28 cellular contexts compared by ENCODE assay signal in genomic region chr4:183190900-183191527, GRCh38.
"Had no signal": no experiment of that assay in that cellular context is flagged by ENCODE, and none has a peak within 500 bp of the region (broad histone marks: within the 10 kb centered on the region; RNA-seq: fewer than 3 reads in every experiment).

No MANE protein-coding gene starts in this region.

- H3K4me1 ChIP-seq: parathyroid adenoma, uterus had no signal

- H3K27ac ChIP-seq: dorsolateral prefrontal cortex, heart right ventricle, lower lobe of right lung, neural progenitor cell, parathyroid adenoma, psoas muscle, spleen, tibial artery, upper lobe of left lung, uterus had no signal

- H3K9me3 Mint-ChIP-seq: mesothelial cell of epicardium; natural killer cell; neural progenitor cell; stimulated activated memory B cell treated with anti-CD40 and anti-IgM and Interleukin-4, amounts not matched to agents 10 μg/mL and 1 μg/mL and 100 μg/mL, for 72 hours; stimulated activated naive CD8-positive, alpha-beta T cell treated with anti-CD3 and anti-CD28 coated beads, Interleukin-15, Interleukin-2, amounts not matched to agents 100 ng/mL and 50 ng/mL, for 24 hours had no signal

- H3K36me3 ChIP-seq: lower lobe of right lung, neural progenitor cell, spleen, tibial artery, upper lobe of left lung, uterus had no signal

- H3K4me1 Mint-ChIP-seq: memory B cell; stimulated activated memory B cell treated with anti-CD40 and anti-IgM and Interleukin-4, amounts not matched to agents 10 μg/mL and 1 μg/mL and 100 μg/mL, for 72 hours had no signal

- H3K36me3 Mint-ChIP-seq: memory B cell; natural killer cell; stimulated activated memory B cell treated with anti-CD40 and anti-IgM and Interleukin-4, amounts not matched to agents 10 μg/mL and 1 μg/mL and 100 μg/mL, for 72 hours had no signal

- H3K9me3 ChIP-seq: heart right ventricle, lower lobe of right lung, psoas muscle, spleen, tibial artery, upper lobe of left lung, uterus had no signal

- H2AFZ ChIP-seq: neural progenitor cell, parathyroid adenoma had no signal

- ATAC-seq: esophagus mucosa; heart right ventricle; lower lobe of right lung; natural killer cell; psoas muscle; sciatic nerve; stimulated activated memory B cell treated with anti-CD40 and anti-IgM and Interleukin-4, amounts not matched to agents 10 μg/mL and 1 μg/mL and 100 μg/mL, for 72 hours had no signal

- H3K4me3 ChIP-seq: dorsolateral prefrontal cortex, heart right ventricle, lower lobe of right lung, neural progenitor cell, psoas muscle, spleen, tibial artery, upper lobe of left lung, uterus had no signal

- H3K4me2 ChIP-seq: neural progenitor cell had no signal

- H3K9ac ChIP-seq: neural progenitor cell, parathyroid adenoma had no signal

- DNase-seq: cortex of kidney; dorsolateral prefrontal cortex; effector CD8-positive, alpha-beta T cell; heart right ventricle; hypothalamus; kidney glomerular epithelial cell; lower lobe of right lung; natural killer cell; nucleus accumbens; psoas muscle; retina; spleen; stimulated activated CD4-positive, alpha-beta T cell treated with anti-CD3 and anti-CD28 coated beads, Interleukin-15, amount 100 ng/mL, for 24 hours; stimulated activated CD4-positive, alpha-beta T cell treated with anti-CD3 and anti-CD28 coated beads, Interleukin-1b, Interleukin-23, amount 100 ng/mL, for 48 hours; stimulated activated CD4-positive, alpha-beta T cell treated with anti-CD3 and anti-CD28 coated beads, Interleukin-4, amount 100 ng/mL, for 24 hours; tibial artery; upper lobe of left lung; uterus had no signal

- H3K4me3 Mint-ChIP-seq: memory B cell; mesothelial cell of epicardium; natural killer cell; neural progenitor cell; stimulated activated memory B cell treated with anti-CD40 and anti-IgM and Interleukin-4, amounts not matched to agents 10 μg/mL and 1 μg/mL and 100 μg/mL, for 72 hours; stimulated activated naive CD8-positive, alpha-beta T cell treated with anti-CD3 and anti-CD28 coated beads, Interleukin-15, Interleukin-2, amounts not matched to agents 100 ng/mL and 50 ng/mL, for 24 hours had no signal

- H3K27me3 ChIP-seq: dorsolateral prefrontal cortex, heart right ventricle, neural progenitor cell, spleen, tibial artery, upper lobe of left lung, uterus had no signal

- FAIRE-seq: frontal cortex, islet of Langerhans had no signal

- H3K27ac Mint-ChIP-seq: memory B cell; mesothelial cell of epicardium; natural killer cell; neural progenitor cell; stimulated activated memory B cell treated with anti-CD40 and anti-IgM and Interleukin-4, amounts not matched to agents 10 μg/mL and 1 μg/mL and 100 μg/mL, for 72 hours; stimulated activated naive CD8-positive, alpha-beta T cell treated with anti-CD3 and anti-CD28 coated beads, Interleukin-15, Interleukin-2, amounts not matched to agents 100 ng/mL and 50 ng/mL, for 24 hours had no signal

- H3K79me2 ChIP-seq: parathyroid adenoma had no signal
